ENCODE assay signal across 1 cellular context in genomic region chr10:70146489-70147488, GRCh38.
A peak's percentile ranks its signal among the peaks of the same experiment; 100 is the strongest.
TF ChIP-seq lines count a peak whose summit lies in the region.

TYSND1 (minus strand) TSS chr10:70146700; CDS start chr10:70146586, 114 bp downstream.

TF ChIP-seq in HepG2, 621 proteins besides CTCF, POLR2A, EP300 and RAD21 (continued from another document and continues in another):
- peak; percentile 46; the same call in 1 of the 2 replicates for TF ChIP-seq ZNF800 (CRISPR knock-in tag; IDR thresholded peaks at IDR 0.05)
- TF ChIP-seq ZNF772 (CRISPR knock-in tag; IDR thresholded peaks at IDR 0.05), result no peak
- peak; percentile 56 for TF ChIP-seq ZBTB43 (CRISPR knock-in tag; conservative IDR thresholded peaks at IDR 0.05)
- TF ChIP-seq ZNF570 (CRISPR knock-in tag; IDR thresholded peaks at IDR 0.05; ENCODE audit: borderline replicate concordance), result no peak
- no peak for TF ChIP-seq PCBP2 (optimal IDR thresholded peaks at IDR 0.05; ENCODE audit: low read depth, low read length, poor library complexity, severe bottlenecking)
- TF ChIP-seq TBP (CRISPR knock-in tag; IDR thresholded peaks at IDR 0.05), result no peak
- TF ChIP-seq ATF3 (CRISPR knock-in tag; IDR thresholded peaks at IDR 0.05), result no peak
- TF ChIP-seq TBL1XR1 (IDR thresholded peaks at IDR 0.05; ENCODE audit: borderline replicate concordance, low read length, partially characterized antibody), result peak; percentile 25
- TF ChIP-seq HBP1 (CRISPR knock-in tag; IDR thresholded peaks at IDR 0.05; ENCODE audit: low read depth), result no peak
- no peak for TF ChIP-seq CENPX (CRISPR knock-in tag; IDR thresholded peaks at IDR 0.05)
- TF ChIP-seq GMEB2 (CRISPR knock-in tag; IDR thresholded peaks at IDR 0.05; ENCODE audit: low read depth), result no peak
- no peak for TF ChIP-seq CEBPB (IDR thresholded peaks at IDR 0.05; ENCODE audit: borderline replicate concordance, low read depth, low read length)
- 0 out of 2 replicates have a peak, but pooled peaks have one; percentile 59 for TF ChIP-seq ZNF710 (CRISPR knock-in tag; IDR thresholded peaks at IDR 0.05; ENCODE audit: borderline replicate concordance)
- no peak for TF ChIP-seq MLXIP (CRISPR knock-in tag; IDR thresholded peaks at IDR 0.05; ENCODE audit: borderline replicate concordance)
- peak; percentile 80 for TF ChIP-seq AKNA (CRISPR knock-in tag; IDR thresholded peaks at IDR 0.05; ENCODE audit: borderline replicate concordance)
- TF ChIP-seq TFDP1 (CRISPR knock-in tag; IDR thresholded peaks at IDR 0.05; ENCODE audit: borderline replicate concordance), result no peak
- no peak for TF ChIP-seq ZNF598 (CRISPR knock-in tag; IDR thresholded peaks at IDR 0.05; ENCODE audit: borderline replicate concordance)
- TF ChIP-seq TRIM22 (IDR thresholded peaks at IDR 0.05), result no peak
- peak; percentile 10; the same call in 1 of the 2 replicates for TF ChIP-seq UBTF (CRISPR knock-in tag; IDR thresholded peaks at IDR 0.05)
- TF ChIP-seq ELF4 (CRISPR knock-in tag; IDR thresholded peaks at IDR 0.05; ENCODE audit: borderline replicate concordance), result 0 out of 2 replicates have a peak, but pooled peaks have one; percentile 51
- no peak for TF ChIP-seq MTF1 (CRISPR knock-in tag; IDR thresholded peaks at IDR 0.05)
- TF ChIP-seq SOX6 (IDR thresholded peaks at IDR 0.05), result no peak
- TF ChIP-seq SOX6 (CRISPR knock-in tag; IDR thresholded peaks at IDR 0.05), result peak; percentile 75
- peak; percentile 40; the same call in 1 of the 2 replicates for TF ChIP-seq PPARG (CRISPR knock-in tag; conservative IDR thresholded peaks at IDR 0.05)
- 0 out of 2 replicates have a peak, but pooled peaks have one; percentile 22 for TF ChIP-seq NCOA2 (CRISPR knock-in tag; IDR thresholded peaks at IDR 0.05)
- TF ChIP-seq KDM6A (CRISPR knock-in tag; IDR thresholded peaks at IDR 0.05; ENCODE audit: low read depth), result no peak
- TF ChIP-seq ZNF83 (CRISPR knock-in tag; IDR thresholded peaks at IDR 0.05; ENCODE audit: borderline replicate concordance), result no peak
- no peak; the same call in 1 of the 2 replicates for TF ChIP-seq YEATS4 (CRISPR knock-in tag; IDR thresholded peaks at IDR 0.05; ENCODE audit: borderline replicate concordance)
